1 cellular context compared by ENCODE assay signal in genomic region chr3:10164546-10165393, GRCh38.
A peak's percentile ranks its signal among the peaks of the same experiment; 100 is the strongest.
TF ChIP-seq lines count a peak whose summit lies in the region.

Gene IRAK2 (plus strand): TSS chr3:10164919. CDS start chr3:10164955, 36 bp downstream.

TF ChIP-seq in SK-N-SH, 30 proteins besides CTCF, POLR2A, EP300 and RAD21 (continued from another document):
- TF ChIP-seq IRF3 (IDR thresholded peaks at IDR 0.05; ENCODE audit: low read depth, low read length) (no peak), USF1 (IDR thresholded peaks at IDR 0.05; ENCODE audit: borderline replicate concordance, low read depth) (no peak), TEAD4 (IDR thresholded peaks at IDR 0.05; ENCODE audit: borderline replicate concordance, insufficient read depth) (no peak), FOXM1 (IDR thresholded peaks at IDR 0.05; ENCODE audit: low read depth) (no peak), FOSL2 (IDR thresholded peaks at IDR 0.05; ENCODE audit: borderline replicate concordance, low read depth) (no peak), TCF12 (IDR thresholded peaks at IDR 0.05) (no peak), RFX5 (IDR thresholded peaks at IDR 0.05; ENCODE audit: low read length) (no peak), MEF2A (IDR thresholded peaks at IDR 0.05; ENCODE audit: borderline replicate concordance, low read depth) (no peak), MXI1 (IDR thresholded peaks at IDR 0.05; ENCODE audit: low read depth, low read length) (peak; percentile 28; the same call in 1 of the 2 replicates), PBX3 (IDR thresholded peaks at IDR 0.05) (no peak), ZBTB33 (IDR thresholded peaks at IDR 0.05; ENCODE audit: borderline replicate concordance, low read depth) (no peak), TAF1 (IDR thresholded peaks at IDR 0.05; ENCODE audit: borderline replicate concordance, low read depth, low read length) (no peak), RCOR1 (IDR thresholded peaks at IDR 0.05; ENCODE audit: low read length) (no peak), GATA2 (CRISPR knock-in tag; IDR thresholded peaks at IDR 0.05) (no peak), SIN3A (IDR thresholded peaks at IDR 0.05; ENCODE audit: borderline replicate concordance, low read depth, low read length) (no peak), REST (IDR thresholded peaks at IDR 0.05; ENCODE audit: low read depth, low read length) (0 out of 2 replicates have a peak, but pooled peaks have one; percentile 7), CHD2 (IDR thresholded peaks at IDR 0.05; ENCODE audit: low read length, partially characterized antibody) (no peak)
